ENCODE assay signal across 9 cellular contexts in genomic region chr6:110688661-110689268, GRCh38.
DNase-seq lines count a peak whose midpoint lies in the region; ATAC-seq, FAIRE-seq and TF ChIP-seq lines count a peak whose summit lies in the region.
"Had no signal": no experiment of that assay in that cellular context is flagged by ENCODE, and none has a peak within 500 bp of the region (broad histone marks: within the 10 kb centered on the region; RNA-seq: fewer than 3 reads in every experiment).

No MANE protein-coding gene starts in this region.

- no peak overlapping the region for H3K4me3 Mint-ChIP-seq in activated CD8-positive, alpha-beta T cell treated with anti-CD3 and anti-CD28 coated beads, Interleukin-2, amount 10 ng/mL, durations not matched to agents 7 days and 5 days
- H3K4me3 Mint-ChIP-seq in mesothelial cell of epicardium, result no peak overlapping the region
- H3K4me3 Mint-ChIP-seq: nephron progenitor cell had no signal

- 67% methylated on average over 5 of the region's 6 CpGs for WGBS in A549 (ENCODE audit: missing lambda C conversion rate)

- H3K9me3 ChIP-seq in A549, result no peaks in the 10 kb centered on the region

- peaks cover 33% of the 10 kb centered on the region for H3K4me1 ChIP-seq in A549

- TF ChIP-seq RAD21 in A549 (conservative IDR thresholded peaks at IDR 0.05 in 1 of 2, IDR thresholded peaks at IDR 0.05 in 1 of 2), result no peak

- H3K27ac ChIP-seq in A549, result peak overlapping the region in 1 of 2 experiments; percentile 58; a peak in 3 of 6 replicates

- H3K27ac Mint-ChIP-seq in activated CD8-positive, alpha-beta T cell treated with anti-CD3 and anti-CD28 coated beads, Interleukin-2, amount 10 ng/mL, durations not matched to agents 7 days and 5 days, result peak overlapping the region; percentile 49
- peak overlapping the region; percentile 65 for H3K27ac Mint-ChIP-seq in mesothelial cell of epicardium
- H3K27ac Mint-ChIP-seq: nephron progenitor cell had no signal

- no peak overlapping the region for H3K4me3 ChIP-seq in A549

- peaks cover 26% of the 10 kb centered on the region for H3K4me1 Mint-ChIP-seq in activated CD8-positive, alpha-beta T cell treated with anti-CD3 and anti-CD28 coated beads, Interleukin-2, amount 10 ng/mL, durations not matched to agents 7 days and 5 days (ENCODE audit: low read depth)
- peaks cover 9% of the 10 kb centered on the region for H3K4me1 Mint-ChIP-seq in mesothelial cell of epicardium
- H3K4me1 Mint-ChIP-seq: nephron progenitor cell had no signal

- ATAC-seq in A549, result peak; percentile 30 to 61; a peak in 4 of 6 replicates
- peak; percentile 59 for ATAC-seq in activated CD8-positive, alpha-beta T cell treated with anti-CD3 and anti-CD28 coated beads, Interleukin-2, amount 10 ng/mL, durations not matched to agents 7 days and 5 days
- no peak for ATAC-seq in HG03378 (IDR thresholded peaks at IDR 0.05; ENCODE audit: unreplicated experiment)

- H3K27me3 Mint-ChIP-seq in activated CD8-positive, alpha-beta T cell treated with anti-CD3 and anti-CD28 coated beads, Interleukin-2, amount 10 ng/mL, durations not matched to agents 7 days and 5 days (ENCODE audit: low read depth), result no peaks in the 10 kb centered on the region
- no peaks in the 10 kb centered on the region for H3K27me3 Mint-ChIP-seq in mesothelial cell of epicardium (ENCODE audit: low read depth)

- TF ChIP-seq CTCF in A549 (IDR thresholded peaks at IDR 0.05) (no peak), mesothelial cell of epicardium (IDR thresholded peaks at IDR 0.05; ENCODE audit: unreplicated experiment) (no peak)

- no peaks in the 10 kb centered on the region for H3K36me3 Mint-ChIP-seq in activated CD8-positive, alpha-beta T cell treated with anti-CD3 and anti-CD28 coated beads, Interleukin-2, amount 10 ng/mL, durations not matched to agents 7 days and 5 days (ENCODE audit: low read depth)
- peaks cover 9% of the 10 kb centered on the region for H3K36me3 Mint-ChIP-seq in mesothelial cell of epicardium

- POLR2A ChIA-PET in A549 (lab: Yijun Ruan, JAX), result no interaction called here
- POLR2A ChIA-PET in activated CD8-positive, alpha-beta T cell treated with anti-CD3 and anti-CD28 coated beads, Interleukin-2, amount 10 ng/mL, durations not matched to agents 7 days and 5 days (lab: Charles Lee), result interaction anchor here (1.4 to 3.1 kb wide), 2 partner anchors 127 to 186 kb away, joined by 5 to 20 read pairs; partner anchors contain the start of genes AMD1 and CDK19

- no peak for TF ChIP-seq EP300 in A549 (IDR thresholded peaks at IDR 0.05)

- H3K4me2 ChIP-seq in A549, result peak overlapping the region; percentile 34; the same call in 2 of the 3 replicates

- no peak for DNase-seq in A549 (ENCODE audit: low read depth in 1 of 2, low spot score in 1 of 2)
- peak; percentile 53 for DNase-seq in ELF-1 (ENCODE audit: low read depth, low spot score)
- no peak for DNase-seq in activated CD8-positive, alpha-beta T cell treated with anti-CD3 and anti-CD28 coated beads, Interleukin-2, amount 10 ng/mL, durations not matched to agents 7 days and 5 days
- DNase-seq in mesothelial cell of epicardium (ENCODE audit: low spot score in 2 of 2, unreplicated experiment in 2 of 2), result no peak
- DNase-seq in putamen (ENCODE audit: low spot score), result no peak
- DNase-seq in T-helper 2 cell, result no peak
- no peak for DNase-seq in SHP77 (lab: John Stamatoyannopoulos, UW)
- DNase-seq: nephron progenitor cell had no signal

- no peak for FAIRE-seq in A549 (lab: Jason Lieb, UNC)

- CTCF ChIA-PET in A549 (lab: Yijun Ruan, JAX), result interaction anchor here (0.8 to 1.1 kb wide), 2 partner anchors 30 to 191 kb away, joined by 4 read pairs; no protein-coding TSS in a partner anchor
- CTCF ChIA-PET in activated CD8-positive, alpha-beta T cell treated with anti-CD3 and anti-CD28 coated beads, Interleukin-2, amount 10 ng/mL, durations not matched to agents 7 days and 5 days (lab: Charles Lee), result no interaction called here

- no peaks in the 10 kb centered on the region for H3K9me3 Mint-ChIP-seq in activated CD8-positive, alpha-beta T cell treated with anti-CD3 and anti-CD28 coated beads, Interleukin-2, amount 10 ng/mL, durations not matched to agents 7 days and 5 days (ENCODE audit: insufficient read depth)
- H3K9me3 Mint-ChIP-seq in mesothelial cell of epicardium, result peaks cover 3% of the 10 kb centered on the region

- TF ChIP-seq POLR2A in A549 (IDR thresholded peaks at IDR 0.05; ENCODE audit: low read length), result no peak

TF ChIP-seq in A549, 52 proteins besides CTCF, POLR2A, EP300 and RAD21:
- no peak for TF ChIP-seq EHF (CRISPR knock-in tag; IDR thresholded peaks at IDR 0.05)
- TF ChIP-seq HOXA7 (CRISPR knock-in tag; IDR thresholded peaks at IDR 0.05), result no peak
- TF ChIP-seq ZFP36 (IDR thresholded peaks at IDR 0.05; ENCODE audit: borderline replicate concordance, partially characterized antibody), result no peak
- no peak for TF ChIP-seq ELK1 (IDR thresholded peaks at IDR 0.05; ENCODE audit: low read depth, low read length)
- no peak for TF ChIP-seq POLR2AphosphoS2 (conservative IDR thresholded peaks at IDR 0.05; ENCODE audit: low read length)
- TF ChIP-seq ZNF302 (CRISPR knock-in tag; IDR thresholded peaks at IDR 0.05), result no peak
- no peak for TF ChIP-seq NPAS2 (CRISPR knock-in tag; IDR thresholded peaks at IDR 0.05; ENCODE audit: borderline replicate concordance)
- TF ChIP-seq FOXS1 (CRISPR knock-in tag; IDR thresholded peaks at IDR 0.05), result no peak
- no peak for TF ChIP-seq TP53 (CRISPR knock-in tag; IDR thresholded peaks at IDR 0.05)
- no peak for TF ChIP-seq SMC3 (IDR thresholded peaks at IDR 0.05)
- TF ChIP-seq PHF8 (IDR thresholded peaks at IDR 0.05; ENCODE audit: borderline replicate concordance, low read depth), result no peak
- TF ChIP-seq KDM5A (IDR thresholded peaks at IDR 0.05), result no peak
